Comparison of ENCODE assay signal across 33 cellular contexts in genomic region chr6:36217188-36217587, GRCh38. TPM values are rescaled to one million over a fixed set of nuclear protein-coding genes. Genes with fewer than 3 reads are reported as not detected.
"Had no signal": no experiment of that assay in that cellular context is flagged by ENCODE, and none has a peak within 500 bp of the region (broad histone marks: within the 10 kb centered on the region; RNA-seq: fewer than 3 reads in every experiment).

No MANE protein-coding gene starts in this region.

- H3K9ac ChIP-seq: KMS-11, SK-N-SH had no signal

- H3K9me3 Mint-ChIP-seq: activated naive CD4-positive, alpha-beta T cell treated with anti-CD3 and anti-CD28 coated beads, Interleukin-2, amount 50 U/mL, for 72 hours; activated naive CD8-positive, alpha-beta T cell treated with anti-CD3 and anti-CD28 coated beads, Interleukin-2, amount 50 U/mL, for 24 hours; activated T-cell treated with anti-CD3 and anti-CD28 coated beads, Interleukin-2, amount 50 U/mL, for 24 hours; activated T-helper 1 cell treated with anti-CD3 and anti-CD28 coated beads, Interleukin-12 subunit alpha, Interleukin-12 subunit beta, Interleukin-2, Interleukin-4 antibody, amounts not matched to agents 30 ng/mL and 10 ng/mL and 1 ng/mL, durations not matched to agents 14 hours and 24 hours and 36 hours; brain; IgD-negative memory B cell; WTC11 had no signal

- H3K4me3 Mint-ChIP-seq: activated CD8-positive, alpha-beta memory T cell treated with anti-CD3 and anti-CD28 coated beads, Interleukin-2, amount 10 ng/mL, durations not matched to agents 7 days and 5 days; activated naive CD8-positive, alpha-beta T cell treated with anti-CD3 and anti-CD28 coated beads, Interleukin-2, amount 50 U/mL, for 24 hours; activated T-cell treated with anti-CD3 and anti-CD28 coated beads, Interleukin-2, amount 50 U/mL, for 24 hours; activated T-helper 1 cell treated with anti-CD3 and anti-CD28 coated beads, Interleukin-12 subunit alpha, Interleukin-12 subunit beta, Interleukin-2, Interleukin-4 antibody, amounts not matched to agents 30 ng/mL and 10 ng/mL and 1 ng/mL, durations not matched to agents 14 hours and 24 hours and 36 hours; brain; IgD-negative memory B cell; WTC11 had no signal

- H3K27ac ChIP-seq: ascending aorta, KMS-11, SJCRH30 had no signal

- DNase-seq: activated CD4-positive, alpha-beta T cell treated with anti-CD3 and anti-CD28 coated beads for 48 hours; activated CD4-positive, alpha-beta T cell treated with anti-CD3 and anti-CD28 coated beads, Interleukin-2, amount 50 U/mL, for 48 hours; activated CD4-positive, CD25-positive, alpha-beta regulatory T cell treated with anti-CD3 and anti-CD28 coated beads, Interleukin-2, amount 50 U/mL, for 72 hours; activated CD8-positive, alpha-beta memory T cell treated with anti-CD3 and anti-CD28 coated beads, Interleukin-2, amount 10 ng/mL, durations not matched to agents 7 days and 5 days; activated effector memory CD4-positive, alpha-beta T cell treated with Interleukin-2 at 50 U/mL for 16 hours; activated naive CD4-positive, alpha-beta T cell treated with Interleukin-2 at 50 U/mL for 16 hours; activated naive CD8-positive, alpha-beta T cell treated with anti-CD3 and anti-CD28 coated beads, Interleukin-2, amount 50 U/mL, for 24 hours; activated T-cell treated with anti-CD3 and anti-CD28 coated beads, Interleukin-2, amount 50 U/mL, for 24 hours; amniotic stem cell; MV-4-11; NCI-H1092 treated with DMSO at 0.1 percent for 48 hours; NCI-H1417 treated with DMSO at 0.1 percent for 48 hours; NCI-H1694; NCI-H2029 treated with DMSO at 0.1 percent for 48 hours; NCI-H345; NCI-H510A treated with DMSO at 0.1 percent for 48 hours; NCI-H69; NK-92 treated with Interleukin-12 subunit alpha and Interleukin-12 subunit beta, amount 100 ng/mL, for 24 hours; OCI-M1; RPMI8226; SK-N-SH; T-helper 1 cell had no signal

- H3K4me2 ChIP-seq: KMS-11, SK-N-SH had no signal

- H3K9me3 ChIP-seq: ascending aorta, SJCRH30, SK-N-SH had no signal

- H3K4me1 Mint-ChIP-seq: activated CD8-positive, alpha-beta memory T cell treated with anti-CD3 and anti-CD28 coated beads, Interleukin-2, amount 10 ng/mL, durations not matched to agents 7 days and 5 days; activated naive CD8-positive, alpha-beta T cell treated with anti-CD3 and anti-CD28 coated beads, Interleukin-2, amount 50 U/mL, for 24 hours; brain; WTC11 had no signal

- H3K4me3 ChIP-seq: ascending aorta, SJCRH30 had no signal

- H3K27ac Mint-ChIP-seq: activated CD8-positive, alpha-beta memory T cell treated with anti-CD3 and anti-CD28 coated beads, Interleukin-2, amount 10 ng/mL, durations not matched to agents 7 days and 5 days; activated T-cell treated with anti-CD3 and anti-CD28 coated beads, Interleukin-2, amount 50 U/mL, for 24 hours; activated T-helper 1 cell treated with anti-CD3 and anti-CD28 coated beads, Interleukin-12 subunit alpha, Interleukin-12 subunit beta, Interleukin-2, Interleukin-4 antibody, amounts not matched to agents 30 ng/mL and 10 ng/mL and 1 ng/mL, durations not matched to agents 14 hours and 24 hours and 36 hours; WTC11 had no signal

- H3K27me3 ChIP-seq: ascending aorta, SJCRH30 had no signal

- H3K27me3 Mint-ChIP-seq: activated CD8-positive, alpha-beta memory T cell treated with anti-CD3 and anti-CD28 coated beads, Interleukin-2, amount 10 ng/mL, durations not matched to agents 7 days and 5 days; activated naive CD8-positive, alpha-beta T cell treated with anti-CD3 and anti-CD28 coated beads, Interleukin-2, amount 50 U/mL, for 24 hours; activated T-cell treated with anti-CD3 and anti-CD28 coated beads, Interleukin-2, amount 50 U/mL, for 24 hours; brain; IgD-negative memory B cell had no signal

- H3K9me2 ChIP-seq: SK-N-SH had no signal

- H3K4me1 ChIP-seq: ascending aorta, SJCRH30 had no signal

RNA-seq across cellular contexts. Expression of gene PNPLA1, which starts 52.7 kb away (rescaled TPM):
- total RNA-seq: activated CD8-positive, alpha-beta memory T cell treated with anti-CD3 and anti-CD28 coated beads, Interleukin-2, amount 10 ng/mL, durations not matched to agents 7 days and 5 days; activated naive CD4-positive, alpha-beta T cell treated with anti-CD3 and anti-CD28 coated beads, Interleukin-2, amount 50 U/mL, for 72 hours; activated T-helper 1 cell treated with anti-CD3 and anti-CD28 coated beads, Interleukin-12 subunit alpha, Interleukin-12 subunit beta, Interleukin-2, Interleukin-4 antibody, amounts not matched to agents 30 ng/mL and 10 ng/mL and 1 ng/mL, durations not matched to agents 14 hours and 24 hours and 36 hours; ascending aorta; MCF 10A; Right ventricle myocardium inferior; SJCRH30; T-helper 2 cell treated with Interferon-gamma antibody and Interleukin-4, amounts not matched to agents 100 ng/mL and 5 ng/mL, for 36 hours; WTC11 had no signal
- polyA plus RNA-seq: SK-N-SH had no signal
